ENCODE assay signal across 8 cellular contexts in genomic region chr1:45585496-45586075, GRCh38. TPM values are rescaled to one million over a fixed set of nuclear protein-coding genes. Genes with fewer than 3 reads are reported as not detected.
A peak's percentile ranks its signal among the peaks of the same experiment; 100 is the strongest.
DNase-seq lines count a peak whose midpoint lies in the region; ATAC-seq and TF ChIP-seq lines count a peak whose summit lies in the region.

No MANE protein-coding gene starts in this region.

- DNase-seq in GM06990 (ENCODE audit: extremely low read depth, insufficient read length) (no peak), RWPE1 (ENCODE audit: low spot score) (no peak), erythroblast (lab: John Stamatoyannopoulos, UW) (peak; percentile 38 to 48), prostate gland (ENCODE audit: low spot score) (no peak), DMS79 (lab: John Stamatoyannopoulos, UW) (no peak)

- H3K4me1 ChIP-seq in prostate gland (replicated peaks) = peaks cover 10% of the 10 kb centered on the region

- H3K9me3 ChIP-seq in prostate gland = no peaks in the 10 kb centered on the region

- POLR2A ChIA-PET in RWPE1 (lab: Yijun Ruan, JAX; ENCODE audit: low non-redundant PET) = no interaction called here

- intact Hi-C loops in prostate gland (cut with DNase I) = no loop called here

- H3K36me3 ChIP-seq in GM06990 (ENCODE audit: control insufficient read depth, insufficient read depth, low read length) = no peaks in the 10 kb centered on the region
- no peaks in the 10 kb centered on the region for H3K36me3 ChIP-seq in prostate gland

- H3K27ac ChIP-seq in RWPE1 (peak overlapping the region; percentile 62), prostate gland (peak overlapping the region; percentile 94 to 95)

- ATAC-seq in HG02642 (IDR thresholded peaks at IDR 0.05; ENCODE audit: poor library complexity, unreplicated experiment) = no peak
- ATAC-seq in HG03280 (IDR thresholded peaks at IDR 0.05; ENCODE audit: unreplicated experiment) = no peak
- no peak for ATAC-seq in activated CD4-positive, CD25-positive, alpha-beta regulatory T cell treated with anti-CD3 and anti-CD28 coated beads, Interleukin-2, amount 50 U/mL, for 24 hours

- CTCF ChIA-PET in RWPE1 (lab: Yijun Ruan, JAX) = interaction anchor here (0.7 kb wide), 1 partner anchor 16 kb away, joined by 3 read pairs; no protein-coding TSS in a partner anchor

- H3K4me3 ChIP-seq in GM06990 (replicated peaks; ENCODE audit: low read depth, low read length) (peak overlapping the region; percentile 88), prostate gland (peak overlapping the region; percentile 93 to 99)

- H3K27me3 ChIP-seq in GM06990 (replicated peaks; ENCODE audit: control insufficient read depth, insufficient read depth, low read length) (no peaks in the 10 kb centered on the region), prostate gland (replicated peaks; ENCODE audit: insufficient read depth) (no peaks in the 10 kb centered on the region)

- no peak for TF ChIP-seq POLR2A in erythroblast (IDR thresholded peaks at IDR 0.05; ENCODE audit: low read length)
- no peak for TF ChIP-seq POLR2A in prostate gland (IDR thresholded peaks at IDR 0.05)

- no peak for TF ChIP-seq CTCF in GM06990 (IDR thresholded peaks at IDR 0.05; ENCODE audit: insufficient read depth, low read length, poor library complexity, severe bottlenecking)
- TF ChIP-seq CTCF in RWPE1 (conservative IDR thresholded peaks at IDR 0.05; ENCODE audit: low read depth) = no peak
- no peak for TF ChIP-seq CTCF in prostate gland (IDR thresholded peaks at IDR 0.05)

- WGBS in prostate gland = 23% methylated on average over 7 of the region's 7 CpGs

RNA-seq across cellular contexts. Expression of gene NASP, which starts 1.7 kb away (rescaled TPM):
- 100 to 1,000 TPM in 1 of 2 donors, 10 to 100 TPM in 1; 66.5 to 115 TPM for total RNA-seq in prostate gland

RNA-seq across cellular contexts. Expression of gene AKR1A1, which starts 35.0 kb away (rescaled TPM):
- 100 to 1,000 TPM in 1 of 2 donors, 10 to 100 TPM in 1; 49.7 to 132 TPM for total RNA-seq in prostate gland

RNA-seq across cellular contexts. Expression of gene CCDC17, which starts 38.3 kb away (rescaled TPM):
- total RNA-seq in prostate gland = 1 to 10 TPM; 1.3 to 3.8 TPM

Comparison
In these comparisons a context has a peak if more than half of its experiments do, and no peak if none do; other contexts are left out.
1. DNase-seq: peak in erythroblast (2 of 2); none in GM06990 (single experiment), RWPE1 (single experiment), prostate gland (single experiment) and DMS79 (single experiment).